Comparison of ENCODE assay signal across 2 cellular contexts in the genomic region with DNA sequence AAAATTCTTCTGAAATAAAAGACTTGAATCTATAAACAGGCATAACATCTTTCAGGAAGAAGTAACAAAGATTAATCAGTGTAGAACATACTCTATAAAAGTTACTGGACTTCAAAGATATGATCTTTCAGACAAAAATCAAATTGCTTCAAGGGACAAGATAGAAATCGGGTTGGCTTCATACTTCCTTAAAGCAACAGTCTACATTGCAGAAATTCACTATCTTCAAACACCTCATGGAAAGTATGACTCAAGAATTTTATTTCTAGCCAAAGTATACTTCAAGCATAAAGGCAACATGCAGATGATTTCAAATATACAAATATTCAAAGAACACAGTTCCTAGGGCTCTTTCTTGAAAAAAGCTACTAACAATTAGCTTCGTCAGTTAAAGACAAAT.
TF ChIP-seq lines count a peak whose summit lies in the region.

No MANE protein-coding gene starts in this region.

TF ChIP-seq in IMR-90, 13 proteins besides CTCF, POLR2A, EP300 and RAD21:
- TF ChIP-seq CHD1 (IDR thresholded peaks at IDR 0.05; ENCODE audit: low read depth, low read length), result no peak
- no peak for TF ChIP-seq BHLHE40 (IDR thresholded peaks at IDR 0.05; ENCODE audit: low read depth, low read length)
- no peak for TF ChIP-seq RCOR1 (IDR thresholded peaks at IDR 0.05; ENCODE audit: insufficient replicate concordance, low read length)
- TF ChIP-seq FOS (IDR thresholded peaks at IDR 0.05; ENCODE audit: low read depth, low read length), result no peak
- TF ChIP-seq MXI1 (IDR thresholded peaks at IDR 0.05; ENCODE audit: borderline replicate concordance, low read depth, low read length), result no peak
- TF ChIP-seq MAFK (IDR thresholded peaks at IDR 0.05; ENCODE audit: low read depth, low read length), result no peak
- no peak for TF ChIP-seq RFX5 (IDR thresholded peaks at IDR 0.05; ENCODE audit: low read depth, low read length)
- TF ChIP-seq, protein P1, sequence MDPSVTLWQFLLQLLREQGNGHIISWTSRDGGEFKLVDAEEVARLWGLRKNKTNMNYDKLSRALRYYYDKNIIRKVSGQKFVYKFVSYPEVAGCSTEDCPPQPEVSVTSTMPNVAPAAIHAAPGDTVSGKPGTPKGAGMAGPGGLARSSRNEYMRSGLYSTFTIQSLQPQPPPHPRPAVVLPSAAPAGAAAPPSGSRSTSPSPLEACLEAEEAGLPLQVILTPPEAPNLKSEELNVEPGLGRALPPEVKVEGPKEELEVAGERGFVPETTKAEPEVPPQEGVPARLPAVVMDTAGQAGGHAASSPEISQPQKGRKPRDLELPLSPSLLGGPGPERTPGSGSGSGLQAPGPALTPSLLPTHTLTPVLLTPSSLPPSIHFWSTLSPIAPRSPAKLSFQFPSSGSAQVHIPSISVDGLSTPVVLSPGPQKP (IDR thresholded peaks at IDR 0.05; ENCODE audit: borderline replicate concordance, low read depth, low read length), result no peak
- no peak for TF ChIP-seq NFE2L2 (IDR thresholded peaks at IDR 0.05; ENCODE audit: low read depth, low read length)
- no peak for TF ChIP-seq USF2 (IDR thresholded peaks at IDR 0.05; ENCODE audit: low read depth, low read length)
- TF ChIP-seq SMC3 (IDR thresholded peaks at IDR 0.05; ENCODE audit: low read depth, low read length), result no peak
- no peak for TF ChIP-seq CEBPB (IDR thresholded peaks at IDR 0.05; ENCODE audit: low read depth, low read length)
- no peak for TF ChIP-seq MAZ (IDR thresholded peaks at IDR 0.05; ENCODE audit: borderline replicate concordance, low read depth, low read length)

TF ChIP-seq in K562, 482 proteins besides CTCF, POLR2A, EP300 and RAD21:
- no peak for TF ChIP-seq RBM39 (optimal IDR thresholded peaks at IDR 0.05; ENCODE audit: low read depth, low read length)
- no peak for TF ChIP-seq MIER1 (IDR thresholded peaks at IDR 0.05; ENCODE audit: low read depth)
- peak; percentile 99 for TF ChIP-seq ZFP1 (CRISPR knock-in tag; IDR thresholded peaks at IDR 0.05)
- TF ChIP-seq, protein P2, sequence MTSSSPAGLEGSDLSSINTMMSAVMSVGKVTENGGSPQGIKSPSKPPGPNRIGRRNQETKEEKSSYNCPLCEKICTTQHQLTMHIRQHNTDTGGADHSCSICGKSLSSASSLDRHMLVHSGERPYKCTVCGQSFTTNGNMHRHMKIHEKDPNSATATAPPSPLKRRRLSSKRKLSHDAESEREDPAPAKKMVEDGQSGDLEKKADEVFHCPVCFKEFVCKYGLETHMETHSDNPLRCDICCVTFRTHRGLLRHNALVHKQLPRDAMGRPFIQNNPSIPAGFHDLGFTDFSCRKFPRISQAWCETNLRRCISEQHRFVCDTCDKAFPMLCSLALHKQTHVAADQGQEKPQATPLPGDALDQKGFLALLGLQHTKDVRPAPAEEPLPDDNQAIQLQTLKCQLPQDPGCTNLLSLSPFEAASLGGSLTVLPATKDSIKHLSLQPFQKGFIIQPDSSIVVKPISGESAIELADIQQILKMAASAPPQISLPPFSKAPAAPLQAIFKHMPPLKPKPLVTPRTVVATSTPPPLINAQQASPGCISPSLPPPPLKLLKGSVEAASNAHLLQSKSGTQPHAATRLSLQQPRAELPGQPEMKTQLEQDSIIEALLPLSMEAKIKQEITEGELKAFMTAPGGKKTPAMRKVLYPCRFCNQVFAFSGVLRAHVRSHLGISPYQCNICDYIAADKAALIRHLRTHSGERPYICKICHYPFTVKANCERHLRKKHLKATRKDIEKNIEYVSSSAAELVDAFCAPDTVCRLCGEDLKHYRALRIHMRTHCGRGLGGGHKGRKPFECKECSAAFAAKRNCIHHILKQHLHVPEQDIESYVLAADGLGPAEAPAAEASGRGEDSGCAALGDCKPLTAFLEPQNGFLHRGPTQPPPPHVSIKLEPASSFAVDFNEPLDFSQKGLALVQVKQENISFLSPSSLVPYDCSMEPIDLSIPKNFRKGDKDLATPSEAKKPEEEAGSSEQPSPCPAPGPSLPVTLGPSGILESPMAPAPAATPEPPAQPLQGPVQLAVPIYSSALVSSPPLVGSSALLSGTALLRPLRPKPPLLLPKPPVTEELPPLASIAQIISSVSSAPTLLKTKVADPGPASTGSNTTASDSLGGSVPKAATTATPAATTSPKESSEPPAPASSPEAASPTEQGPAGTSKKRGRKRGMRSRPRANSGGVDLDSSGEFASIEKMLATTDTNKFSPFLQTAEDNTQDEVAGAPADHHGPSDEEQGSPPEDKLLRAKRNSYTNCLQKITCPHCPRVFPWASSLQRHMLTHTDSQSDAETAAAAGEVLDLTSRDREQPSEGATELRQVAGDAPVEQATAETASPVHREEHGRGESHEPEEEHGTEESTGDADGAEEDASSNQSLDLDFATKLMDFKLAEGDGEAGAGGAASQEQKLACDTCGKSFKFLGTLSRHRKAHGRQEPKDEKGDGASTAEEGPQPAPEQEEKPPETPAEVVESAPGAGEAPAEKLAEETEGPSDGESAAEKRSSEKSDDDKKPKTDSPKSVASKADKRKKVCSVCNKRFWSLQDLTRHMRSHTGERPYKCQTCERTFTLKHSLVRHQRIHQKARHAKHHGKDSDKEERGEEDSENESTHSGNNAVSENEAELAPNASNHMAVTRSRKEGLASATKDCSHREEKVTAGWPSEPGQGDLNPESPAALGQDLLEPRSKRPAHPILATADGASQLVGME (CRISPR knock-in tag; IDR thresholded peaks at IDR 0.05), result no peak
- TF ChIP-seq FOSL1 (tag; conservative IDR thresholded peaks at IDR 0.05), result peak; percentile 38; the same call in 1 of the 2 replicates
- no peak for TF ChIP-seq ZNF785 (CRISPR knock-in tag; IDR thresholded peaks at IDR 0.05)
- no peak for TF ChIP-seq ZEB2 (IDR thresholded peaks at IDR 0.05)
- no peak for TF ChIP-seq PYGO2 (tag; IDR thresholded peaks at IDR 0.05)
- TF ChIP-seq CXXC5 (CRISPR knock-in tag; IDR thresholded peaks at IDR 0.05), result no peak
- no peak for TF ChIP-seq CC2D1A (IDR thresholded peaks at IDR 0.05)
- no peak for TF ChIP-seq KLF1 (tag; IDR thresholded peaks at IDR 0.05)
- no peak for TF ChIP-seq JUND (IDR thresholded peaks at IDR 0.05; ENCODE audit: borderline replicate concordance, low read depth, low read length)
- TF ChIP-seq JUND (tag; IDR thresholded peaks at IDR 0.05; ENCODE audit: borderline replicate concordance, low read depth, low read length), result peak; percentile 64; the same call in 1 of the 3 replicates
- no peak for TF ChIP-seq TSHZ1 (CRISPR knock-in tag; IDR thresholded peaks at IDR 0.05)
- TF ChIP-seq NFXL1 (CRISPR knock-in tag; IDR thresholded peaks at IDR 0.05), result no peak
- no peak for TF ChIP-seq RBM25 (IDR thresholded peaks at IDR 0.05; ENCODE audit: low read depth, low read length, severe bottlenecking)
- no peak for TF ChIP-seq ZNF165 (CRISPR knock-in tag; IDR thresholded peaks at IDR 0.05; ENCODE audit: borderline replicate concordance)
